In genomic region chr19:7971553-7972520, GRCh38 we compare ENCODE assay signal across 2 cellular contexts.
TF ChIP-seq lines count a peak whose summit lies in the region.

No MANE protein-coding gene starts in this region.

TF ChIP-seq in SK-N-SH treated with all-trans-retinoic acid at 6 μM for 48 hours, 23 proteins besides CTCF, POLR2A, EP300 and RAD21:
- TF ChIP-seq ESRRG (CRISPR knock-in tag; IDR thresholded peaks at IDR 0.05) (no peak), CSDC2 (CRISPR knock-in tag; IDR thresholded peaks at IDR 0.05) (no peak), SNAI2 (CRISPR knock-in tag; IDR thresholded peaks at IDR 0.05) (no peak), ZFP3 (CRISPR knock-in tag; IDR thresholded peaks at IDR 0.05) (no peak), ISL1 (CRISPR knock-in tag; IDR thresholded peaks at IDR 0.05) (no peak), GLIS3 (CRISPR knock-in tag; IDR thresholded peaks at IDR 0.05) (no peak), ZNF565 (CRISPR knock-in tag; conservative IDR thresholded peaks at IDR 0.05; ENCODE audit: low read depth) (no peak), BACH2 (CRISPR knock-in tag; IDR thresholded peaks at IDR 0.05; ENCODE audit: borderline replicate concordance) (no peak), ZNF8 (CRISPR knock-in tag; IDR thresholded peaks at IDR 0.05) (no peak), RARB (CRISPR knock-in tag; IDR thresholded peaks at IDR 0.05) (no peak), ZNF70 (CRISPR knock-in tag; IDR thresholded peaks at IDR 0.05) (no peak), PPARA (CRISPR knock-in tag; IDR thresholded peaks at IDR 0.05; ENCODE audit: borderline replicate concordance) (no peak), ZC3H10 (CRISPR knock-in tag; IDR thresholded peaks at IDR 0.05) (no peak), TCF4 (CRISPR knock-in tag; IDR thresholded peaks at IDR 0.05; ENCODE audit: borderline replicate concordance) (no peak)
- TF ChIP-seq, protein P1, sequence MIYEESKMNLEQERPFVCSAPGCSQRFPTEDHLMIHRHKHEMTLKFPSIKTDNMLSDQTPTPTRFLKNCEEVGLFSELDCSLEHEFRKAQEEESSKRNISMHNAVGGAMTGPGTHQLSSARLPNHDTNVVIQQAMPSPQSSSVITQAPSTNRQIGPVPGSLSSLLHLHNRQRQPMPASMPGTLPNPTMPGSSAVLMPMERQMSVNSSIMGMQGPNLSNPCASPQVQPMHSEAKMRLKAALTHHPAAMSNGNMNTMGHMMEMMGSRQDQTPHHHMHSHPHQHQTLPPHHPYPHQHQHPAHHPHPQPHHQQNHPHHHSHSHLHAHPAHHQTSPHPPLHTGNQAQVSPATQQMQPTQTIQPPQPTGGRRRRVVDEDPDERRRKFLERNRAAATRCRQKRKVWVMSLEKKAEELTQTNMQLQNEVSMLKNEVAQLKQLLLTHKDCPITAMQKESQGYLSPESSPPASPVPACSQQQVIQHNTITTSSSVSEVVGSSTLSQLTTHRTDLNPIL (CRISPR knock-in tag; IDR thresholded peaks at IDR 0.05; ENCODE audit: low read depth) = no peak
- TF ChIP-seq, protein P2, sequence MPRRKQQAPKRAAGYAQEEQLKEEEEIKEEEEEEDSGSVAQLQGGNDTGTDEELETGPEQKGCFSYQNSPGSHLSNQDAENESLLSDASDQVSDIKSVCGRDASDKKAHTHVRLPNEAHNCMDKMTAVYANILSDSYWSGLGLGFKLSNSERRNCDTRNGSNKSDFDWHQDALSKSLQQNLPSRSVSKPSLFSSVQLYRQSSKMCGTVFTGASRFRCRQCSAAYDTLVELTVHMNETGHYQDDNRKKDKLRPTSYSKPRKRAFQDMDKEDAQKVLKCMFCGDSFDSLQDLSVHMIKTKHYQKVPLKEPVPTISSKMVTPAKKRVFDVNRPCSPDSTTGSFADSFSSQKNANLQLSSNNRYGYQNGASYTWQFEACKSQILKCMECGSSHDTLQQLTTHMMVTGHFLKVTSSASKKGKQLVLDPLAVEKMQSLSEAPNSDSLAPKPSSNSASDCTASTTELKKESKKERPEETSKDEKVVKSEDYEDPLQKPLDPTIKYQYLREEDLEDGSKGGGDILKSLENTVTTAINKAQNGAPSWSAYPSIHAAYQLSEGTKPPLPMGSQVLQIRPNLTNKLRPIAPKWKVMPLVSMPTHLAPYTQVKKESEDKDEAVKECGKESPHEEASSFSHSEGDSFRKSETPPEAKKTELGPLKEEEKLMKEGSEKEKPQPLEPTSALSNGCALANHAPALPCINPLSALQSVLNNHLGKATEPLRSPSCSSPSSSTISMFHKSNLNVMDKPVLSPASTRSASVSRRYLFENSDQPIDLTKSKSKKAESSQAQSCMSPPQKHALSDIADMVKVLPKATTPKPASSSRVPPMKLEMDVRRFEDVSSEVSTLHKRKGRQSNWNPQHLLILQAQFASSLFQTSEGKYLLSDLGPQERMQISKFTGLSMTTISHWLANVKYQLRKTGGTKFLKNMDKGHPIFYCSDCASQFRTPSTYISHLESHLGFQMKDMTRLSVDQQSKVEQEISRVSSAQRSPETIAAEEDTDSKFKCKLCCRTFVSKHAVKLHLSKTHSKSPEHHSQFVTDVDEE (CRISPR knock-in tag; IDR thresholded peaks at IDR 0.05) = no peak
- TF ChIP-seq, protein P3, sequence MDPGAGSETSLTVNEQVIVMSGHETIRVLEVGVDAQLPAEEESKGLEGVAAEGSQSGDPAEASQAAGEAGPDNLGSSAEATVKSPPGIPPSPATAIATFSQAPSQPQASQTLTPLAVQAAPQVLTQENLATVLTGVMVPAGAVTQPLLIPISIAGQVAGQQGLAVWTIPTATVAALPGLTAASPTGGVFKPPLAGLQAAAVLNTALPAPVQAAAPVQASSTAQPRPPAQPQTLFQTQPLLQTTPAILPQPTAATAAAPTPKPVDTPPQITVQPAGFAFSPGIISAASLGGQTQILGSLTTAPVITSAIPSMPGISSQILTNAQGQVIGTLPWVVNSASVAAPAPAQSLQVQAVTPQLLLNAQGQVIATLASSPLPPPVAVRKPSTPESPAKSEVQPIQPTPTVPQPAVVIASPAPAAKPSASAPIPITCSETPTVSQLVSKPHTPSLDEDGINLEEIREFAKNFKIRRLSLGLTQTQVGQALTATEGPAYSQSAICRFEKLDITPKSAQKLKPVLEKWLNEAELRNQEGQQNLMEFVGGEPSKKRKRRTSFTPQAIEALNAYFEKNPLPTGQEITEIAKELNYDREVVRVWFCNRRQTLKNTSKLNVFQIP (CRISPR knock-in tag; IDR thresholded peaks at IDR 0.05; ENCODE audit: borderline replicate concordance, low read depth) = no peak

TF ChIP-seq in SK-N-SH, 30 proteins besides CTCF, POLR2A, EP300 and RAD21:
- no peak for TF ChIP-seq TCF12 (IDR thresholded peaks at IDR 0.05)
- no peak for TF ChIP-seq ZBTB33 (IDR thresholded peaks at IDR 0.05; ENCODE audit: borderline replicate concordance, low read depth)
- no peak for TF ChIP-seq TAF1 (IDR thresholded peaks at IDR 0.05; ENCODE audit: borderline replicate concordance, low read depth, low read length)
- no peak for TF ChIP-seq RCOR1 (IDR thresholded peaks at IDR 0.05; ENCODE audit: low read length)
